Comparison of ENCODE assay signal across 1 cellular context in genomic region chr16:68085259-68086071, GRCh38.
TF ChIP-seq lines count a peak whose summit lies in the region.

Gene NFATC3, plus strand, starts transcription at chr16:68085370. Its CDS starts 312 bp downstream, at chr16:68085682.

TF ChIP-seq in HepG2, 621 proteins besides CTCF, POLR2A, EP300 and RAD21 (continued from another document and continues in another):
- TF ChIP-seq ZNF350 (CRISPR knock-in tag; IDR thresholded peaks at IDR 0.05; ENCODE audit: borderline replicate concordance, low read depth) (no peak), ZNF329 (CRISPR knock-in tag; IDR thresholded peaks at IDR 0.05; ENCODE audit: low read depth) (peak; percentile 56; the same call in 1 of the 2 replicates), HOXA3 (CRISPR knock-in tag; IDR thresholded peaks at IDR 0.05) (peak; percentile 48; the same call in 1 of the 2 replicates), CSRNP1 (CRISPR knock-in tag; IDR thresholded peaks at IDR 0.05) (peak; percentile 71; the same call in 1 of the 2 replicates), HES4 (CRISPR knock-in tag; IDR thresholded peaks at IDR 0.05; ENCODE audit: borderline replicate concordance) (peak; percentile 45; the same call in 1 of the 2 replicates), ZNF761 (CRISPR knock-in tag; conservative IDR thresholded peaks at IDR 0.05) (no peak; the same call in 1 of the 2 replicates), SNAI1 (CRISPR knock-in tag; IDR thresholded peaks at IDR 0.05; ENCODE audit: borderline replicate concordance) (peak; percentile 7; the same call in 1 of the 2 replicates), ZNF883 (CRISPR knock-in tag; IDR thresholded peaks at IDR 0.05; ENCODE audit: not compliant biosample characterization) (peak; percentile 77), GTF3A (CRISPR knock-in tag; conservative IDR thresholded peaks at IDR 0.05) (no peak), RFXAP (CRISPR knock-in tag; IDR thresholded peaks at IDR 0.05; ENCODE audit: borderline replicate concordance) (0 out of 2 replicates have a peak, but pooled peaks have one; percentile 37), ZNF496 (CRISPR knock-in tag; IDR thresholded peaks at IDR 0.05; ENCODE audit: insufficient replicate concordance) (no peak), ZNF232 (CRISPR knock-in tag; IDR thresholded peaks at IDR 0.05; ENCODE audit: borderline replicate concordance) (no peak), ZC3H4 (CRISPR knock-in tag; IDR thresholded peaks at IDR 0.05; ENCODE audit: borderline replicate concordance) (no peak), ZNF430 (CRISPR knock-in tag; IDR thresholded peaks at IDR 0.05) (no peak), ZNF644 (CRISPR knock-in tag; IDR thresholded peaks at IDR 0.05; ENCODE audit: low read depth) (no peak), ZNF558 (CRISPR knock-in tag; IDR thresholded peaks at IDR 0.05; ENCODE audit: borderline replicate concordance) (peak; percentile 84; the same call in 1 of the 2 replicates), HNF1B (CRISPR knock-in tag; IDR thresholded peaks at IDR 0.05) (no peak), BRD4 (CRISPR knock-in tag; IDR thresholded peaks at IDR 0.05) (no peak), ZNF318 (CRISPR knock-in tag; IDR thresholded peaks at IDR 0.05) (no peak), ZSCAN9 (CRISPR knock-in tag; IDR thresholded peaks at IDR 0.05; ENCODE audit: borderline replicate concordance) (no peak; the same call in 1 of the 2 replicates), SP5 (CRISPR knock-in tag; IDR thresholded peaks at IDR 0.05; ENCODE audit: borderline replicate concordance, low read depth) (0 out of 2 replicates have a peak, but pooled peaks have one; percentile 11), ARID4A (CRISPR knock-in tag; IDR thresholded peaks at IDR 0.05; ENCODE audit: borderline replicate concordance) (peak; percentile 87), MEF2D (CRISPR knock-in tag; IDR thresholded peaks at IDR 0.05) (no peak), ZBTB14 (CRISPR knock-in tag; IDR thresholded peaks at IDR 0.05) (peak; percentile 83), THAP8 (CRISPR knock-in tag; IDR thresholded peaks at IDR 0.05; ENCODE audit: borderline replicate concordance) (no peak; the same call in 1 of the 2 replicates), ZFP36L2 (CRISPR knock-in tag; IDR thresholded peaks at IDR 0.05) (no peak), SRSF4 (IDR thresholded peaks at IDR 0.05; ENCODE audit: low read depth, low read length, poor library complexity, severe bottlenecking) (no peak), ZNF639 (CRISPR knock-in tag; conservative IDR thresholded peaks at IDR 0.05) (peak; percentile 44; the same call in 1 of the 2 replicates), NONO (IDR thresholded peaks at IDR 0.05) (no peak), NONO (CRISPR knock-in tag; conservative IDR thresholded peaks at IDR 0.05) (peak; percentile 2), EEA1 (CRISPR knock-in tag; IDR thresholded peaks at IDR 0.05; ENCODE audit: borderline replicate concordance) (0 out of 2 replicates have a peak, but pooled peaks have one; percentile 52), ZNF672 (CRISPR knock-in tag; IDR thresholded peaks at IDR 0.05) (peak; percentile 24; the same call in 1 of the 2 replicates), PBX2 (CRISPR knock-in tag; IDR thresholded peaks at IDR 0.05) (no peak), PRMT3 (CRISPR knock-in tag; IDR thresholded peaks at IDR 0.05; ENCODE audit: borderline replicate concordance, low read depth) (no peak), ZNF773 (CRISPR knock-in tag; IDR thresholded peaks at IDR 0.05; ENCODE audit: borderline replicate concordance) (peak; percentile 36; the same call in 1 of the 2 replicates), ZNF614 (CRISPR knock-in tag; IDR thresholded peaks at IDR 0.05; ENCODE audit: borderline replicate concordance) (no peak)
